In genomic region chr14:69263364-69263763, GRCh38 we compare ENCODE assay signal across 9 cellular contexts. TPM values are rescaled to one million over a fixed set of nuclear protein-coding genes. Genes with fewer than 3 reads are reported as not detected.
A peak's percentile ranks its signal among the peaks of the same experiment; 100 is the strongest.
DNase-seq lines count a peak whose midpoint lies in the region; ATAC-seq lines count a peak whose summit lies in the region.
"Had no signal": no experiment of that assay in that cellular context is flagged by ENCODE, and none has a peak within 500 bp of the region (broad histone marks: within the 10 kb centered on the region; RNA-seq: fewer than 3 reads in every experiment).

No MANE protein-coding gene starts in this region.

- intact Hi-C loops in left ventricle myocardium superior (cut with micrococcal nuclease): no loop called here

- ATAC-seq in left ventricle myocardium superior: peak; percentile 22

- peak in 2 of 3 experiments; percentile 8 to 91 for DNase-seq in NCI-H1417 (lab: John Stamatoyannopoulos, UW)
- DNase-seq in NCI-H1417 treated with DMSO at 0.1 percent for 48 hours (lab: John Stamatoyannopoulos, UW): no peak
- peak; percentile 86 for DNase-seq in amniotic stem cell (lab: John Stamatoyannopoulos, UW)
- peak; percentile 69 for DNase-seq in left ventricle myocardium superior
- DNase-seq in ureter (ENCODE audit: low spot score): peak; percentile 50
- DNase-seq in RPMI8226: no peak
- DNase-seq in activated CD4-positive, alpha-beta T cell treated with anti-CD3 and anti-CD28 coated beads for 4 hours: no peak
- no peak for DNase-seq in HPDE6-E6E7 (ENCODE audit: extremely low spot score)
- DNase-seq: AML-193 had no signal

RNA-seq across cellular contexts. Expression of gene GALNT16, which starts 3.4 kb away (rescaled TPM):
- 101 TPM for total RNA-seq in left ventricle myocardium superior
- 1.6 TPM for total RNA-seq in ureter

Comparison
In these comparisons a context has a peak if more than half of its experiments do, and no peak if none do; other contexts are left out.
1. DNase-seq: peak in NCI-H1417 (2 of 3), amniotic stem cell (single experiment), left ventricle myocardium superior (single experiment) and ureter (single experiment); none in NCI-H1417 treated with DMSO at 0.1 percent for 48 hours (single experiment), RPMI8226 (single experiment), activated CD4-positive, alpha-beta T cell treated with anti-CD3 and anti-CD28 coated beads for 4 hours (0 of 2) and HPDE6-E6E7 (single experiment).
2. RNA of gene GALNT16, which starts 3.4 kb away (total RNA-seq): 101 TPM in left ventricle myocardium superior (single experiment); 1.6 TPM in ureter (single experiment); every median in the first group is over 10 times any median in the second.